ENCODE assay signal across 33 cellular contexts in the genomic region with DNA sequence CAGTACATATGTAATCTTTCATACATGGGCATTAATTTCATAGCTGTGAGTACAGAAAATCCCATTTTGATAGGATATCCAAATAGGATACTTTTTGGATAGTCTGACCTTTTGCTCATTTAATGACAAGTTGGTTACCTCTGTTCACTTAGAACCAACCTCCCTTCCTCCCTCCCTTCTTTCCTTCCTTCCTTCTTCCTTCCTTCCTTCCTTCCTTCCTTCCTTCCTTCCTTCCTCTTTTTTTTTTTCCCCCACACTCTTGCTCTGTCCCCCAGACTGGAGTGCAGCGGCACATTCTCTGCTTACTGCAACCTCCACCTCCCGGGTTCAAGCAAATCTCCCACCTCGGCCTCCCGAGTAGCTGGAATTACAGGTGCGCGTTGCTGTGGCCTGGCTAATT.
"Had no signal": no experiment of that assay in that cellular context is flagged by ENCODE, and none has a peak within 500 bp of the region (broad histone marks: within the 10 kb centered on the region; RNA-seq: fewer than 3 reads in every experiment).

No MANE protein-coding gene starts in this region.

- H3K36me3 ChIP-seq: ascending aorta, cardiac muscle cell had no signal

- H3K9me3 Mint-ChIP-seq: activated B cell treated with CpG ODN at 0.5 μM for 24 hours; activated CD4-positive, alpha-beta memory T cell treated with anti-CD3 and anti-CD28 coated beads for 36 hours; activated CD4-positive, alpha-beta T cell treated with anti-CD3 and anti-CD28 coated beads, Interleukin-2, amount 10 ng/mL, durations not matched to agents 24 days and 14 days; activated CD8-positive, alpha-beta T cell treated with anti-CD3 and anti-CD28 coated beads for 36 hours; activated naive CD4-positive, alpha-beta T cell treated with anti-CD3 and anti-CD28 coated beads, Interleukin-2, amount 10 ng/mL, durations not matched to agents 7 days and 5 days; activated naive CD4-positive, alpha-beta T cell treated with anti-CD3 and anti-CD28 coated beads, Interleukin-2, amount 50 U/mL, for 24 hours; activated T-cell treated with anti-CD3 and anti-CD28 coated beads, Interleukin-2, amount 50 U/mL, for 4 hours; activated T-helper 2 cell treated with anti-CD3 and anti-CD28 coated beads, Interferon-gamma antibody, Interleukin-2, Interleukin-4, amounts not matched to agents 10 μg/mL and 5 μg/mL and 100 μg/mL, durations not matched to agents 14 hours and 24 hours and 36 hours; brain; central memory CD8-positive, alpha-beta T cell; T-helper 1 cell treated with Interleukin-12 subunit alpha and Interleukin-12 subunit beta and Interleukin-4 antibody, amounts not matched to agents 30 μg/mL and 1 μg/mL, for 36 hours; T-helper 2 cell treated with Interferon-gamma antibody and Interleukin-4, amounts not matched to agents 5 μg/mL and 100 μg/mL, for 36 hours had no signal

- H3K4me1 ChIP-seq: ascending aorta had no signal

- H3K4me3 ChIP-seq: ascending aorta, cardiac muscle cell had no signal

- H3K9me3 ChIP-seq: ascending aorta had no signal

- H3K4me3 Mint-ChIP-seq: activated B cell treated with CpG ODN at 0.5 μM for 24 hours; activated CD4-positive, alpha-beta memory T cell treated with anti-CD3 and anti-CD28 coated beads for 36 hours; activated CD4-positive, alpha-beta T cell treated with anti-CD3 and anti-CD28 coated beads, Interleukin-2, amount 10 ng/mL, durations not matched to agents 24 days and 14 days; activated CD8-positive, alpha-beta T cell treated with anti-CD3 and anti-CD28 coated beads for 36 hours; activated naive CD4-positive, alpha-beta T cell treated with anti-CD3 and anti-CD28 coated beads, Interleukin-2, amount 10 ng/mL, durations not matched to agents 7 days and 5 days; activated naive CD4-positive, alpha-beta T cell treated with anti-CD3 and anti-CD28 coated beads, Interleukin-2, amount 50 U/mL, for 24 hours; activated naive CD8-positive, alpha-beta T cell; activated T-cell treated with anti-CD3 and anti-CD28 coated beads, Interleukin-2, amount 50 U/mL, for 4 hours; activated T-cell treated with anti-CD3 and anti-CD28 coated beads, Interleukin-2, amount 50 U/mL, for 72 hours; brain; central memory CD8-positive, alpha-beta T cell; T-helper 1 cell treated with Interleukin-12 subunit alpha and Interleukin-12 subunit beta and Interleukin-4 antibody, amounts not matched to agents 30 μg/mL and 1 μg/mL, for 36 hours; T-helper 2 cell treated with Interferon-gamma antibody and Interleukin-4, amounts not matched to agents 5 μg/mL and 100 μg/mL, for 36 hours had no signal

- DNase-seq: activated B cell treated with CpG ODN at 0.5 μM for 24 hours; activated CD4-positive, alpha-beta memory T cell treated with anti-CD3 and anti-CD28 coated beads for 36 hours; activated CD4-positive, alpha-beta T cell treated with anti-CD3 and anti-CD28 coated beads for 4 hours; activated CD4-positive, alpha-beta T cell treated with anti-CD3 and anti-CD28 coated beads, Interleukin-2, amount 10 ng/mL, durations not matched to agents 24 days and 14 days; activated CD4-positive, alpha-beta T cell treated with anti-CD3 and anti-CD28 coated beads, Interleukin-2, amount 50 U/mL, for 1 hour; activated CD4-positive, alpha-beta T cell treated with anti-CD3 and anti-CD28 coated beads, Interleukin-2, amount 50 U/mL, for 4 hours; activated CD4-positive, CD25-positive, alpha-beta regulatory T cell treated with anti-CD3 and anti-CD28 coated beads, Interleukin-2, amount 50 U/mL, for 72 hours; activated CD8-positive, alpha-beta memory T cell treated with anti-CD3 and anti-CD28 coated beads, Interleukin-2, amount 50 U/mL, for 4 hours; activated CD8-positive, alpha-beta T cell treated with anti-CD3 and anti-CD28 coated beads for 36 hours; activated effector memory CD4-positive, alpha-beta T cell treated with Interleukin-2 at 50 U/mL for 16 hours; activated gamma-delta T cell; activated naive CD4-positive, alpha-beta T cell treated with anti-CD3 and anti-CD28 coated beads, Interleukin-2, amount 10 ng/mL, durations not matched to agents 7 days and 5 days; activated naive CD4-positive, alpha-beta T cell treated with Interleukin-2 at 50 U/mL for 16 hours; activated T-cell treated with anti-CD3 and anti-CD28 coated beads for 4 hours; activated T-cell treated with anti-CD3 and anti-CD28 coated beads, Interleukin-2, amount 50 U/mL, for 1 hour; activated T-cell treated with anti-CD3 and anti-CD28 coated beads, Interleukin-2, amount 50 U/mL, for 4 hours; activated T-cell treated with anti-CD3 and anti-CD28 coated beads, Interleukin-2, amount 50 U/mL, for 72 hours; amygdala; anterior cingulate cortex; caudate nucleus; cerebellar nuclear complex; T-helper 1 cell; T-helper 9 cell had no signal

- H3K27me3 Mint-ChIP-seq: activated B cell treated with CpG ODN at 0.5 μM for 24 hours; activated CD4-positive, alpha-beta memory T cell treated with anti-CD3 and anti-CD28 coated beads for 36 hours; activated CD4-positive, alpha-beta T cell treated with anti-CD3 and anti-CD28 coated beads, Interleukin-2, amount 10 ng/mL, durations not matched to agents 24 days and 14 days; activated CD8-positive, alpha-beta T cell treated with anti-CD3 and anti-CD28 coated beads for 36 hours; activated naive CD4-positive, alpha-beta T cell treated with anti-CD3 and anti-CD28 coated beads, Interleukin-2, amount 10 ng/mL, durations not matched to agents 7 days and 5 days; activated naive CD4-positive, alpha-beta T cell treated with anti-CD3 and anti-CD28 coated beads, Interleukin-2, amount 50 U/mL, for 24 hours; activated naive CD8-positive, alpha-beta T cell; brain; central memory CD8-positive, alpha-beta T cell had no signal

- H3K27ac ChIP-seq: ascending aorta, cardiac muscle cell, VCaP had no signal

- H3K27me3 ChIP-seq: ascending aorta, cardiac muscle cell had no signal

- H3K27ac Mint-ChIP-seq: activated B cell treated with CpG ODN at 0.5 μM for 24 hours; activated CD4-positive, alpha-beta memory T cell treated with anti-CD3 and anti-CD28 coated beads for 36 hours; activated CD4-positive, alpha-beta T cell treated with anti-CD3 and anti-CD28 coated beads, Interleukin-2, amount 10 ng/mL, durations not matched to agents 24 days and 14 days; activated CD8-positive, alpha-beta T cell treated with anti-CD3 and anti-CD28 coated beads for 36 hours; activated naive CD4-positive, alpha-beta T cell treated with anti-CD3 and anti-CD28 coated beads, Interleukin-2, amount 10 ng/mL, durations not matched to agents 7 days and 5 days; activated naive CD4-positive, alpha-beta T cell treated with anti-CD3 and anti-CD28 coated beads, Interleukin-2, amount 50 U/mL, for 24 hours; activated naive CD8-positive, alpha-beta T cell; activated T-cell treated with anti-CD3 and anti-CD28 coated beads, Interleukin-2, amount 50 U/mL, for 72 hours; activated T-helper 2 cell treated with anti-CD3 and anti-CD28 coated beads, Interferon-gamma antibody, Interleukin-2, Interleukin-4, amounts not matched to agents 10 μg/mL and 5 μg/mL and 100 μg/mL, durations not matched to agents 14 hours and 24 hours and 36 hours; brain; T-helper 1 cell treated with Interleukin-12 subunit alpha and Interleukin-12 subunit beta and Interleukin-4 antibody, amounts not matched to agents 30 μg/mL and 1 μg/mL, for 36 hours; T-helper 2 cell treated with Interferon-gamma antibody and Interleukin-4, amounts not matched to agents 5 μg/mL and 100 μg/mL, for 36 hours had no signal

- H3K4me1 Mint-ChIP-seq: activated naive CD4-positive, alpha-beta T cell treated with anti-CD3 and anti-CD28 coated beads, Interleukin-2, amount 10 ng/mL, durations not matched to agents 7 days and 5 days had no signal

- ATAC-seq: activated CD8-positive, alpha-beta T cell treated with anti-CD3 and anti-CD28 coated beads for 36 hours; activated T-cell treated with anti-CD3 and anti-CD28 coated beads, Interleukin-2, amount 50 U/mL, for 4 hours; activated T-cell treated with anti-CD3 and anti-CD28 coated beads, Interleukin-2, amount 50 U/mL, for 72 hours had no signal
